1 cellular context compared by ENCODE assay signal in genomic region chr2:169087757-169088379, GRCh38.
TF ChIP-seq lines count a peak whose summit lies in the region.

No MANE protein-coding gene starts in this region.

TF ChIP-seq in HCT116, 20 proteins besides CTCF, POLR2A, EP300 and RAD21 (continued from another document):
- no peak for TF ChIP-seq REST (IDR thresholded peaks at IDR 0.05; ENCODE audit: low read depth)
- TF ChIP-seq EZH2 (IDR thresholded peaks at IDR 0.05) = no peak
